ENCODE assay signal across 8 cellular contexts in genomic region chr5:83474170-83474796, GRCh38. TPM values are rescaled to one million over a fixed set of nuclear protein-coding genes. Genes with fewer than 3 reads are reported as not detected.
DNase-seq lines count a peak whose midpoint lies in the region; ATAC-seq, FAIRE-seq and TF ChIP-seq lines count a peak whose summit lies in the region.

No MANE protein-coding gene starts in this region.

- peak overlapping the region; percentile 22 for H3K4me3 ChIP-seq in DOHH2 (ENCODE audit: low read length)
- H3K4me3 ChIP-seq in Peyer's patch, result peak overlapping the region; percentile 23 to 53 (median 42)
- peak overlapping the region; percentile 54 for H3K4me3 ChIP-seq in hepatocyte

- H4K20me1 ChIP-seq in DOHH2 (ENCODE audit: control insufficient read depth, insufficient read depth, low read depth, low read length) (no peaks in the 10 kb centered on the region), hepatocyte (ENCODE audit: insufficient read depth, poor library complexity, severe bottlenecking) (no peaks in the 10 kb centered on the region)

- H3K79me2 ChIP-seq in DOHH2 (ENCODE audit: control insufficient read depth, low read length), result no peaks in the 10 kb centered on the region
- peaks cover 57% of the 10 kb centered on the region for H3K79me2 ChIP-seq in hepatocyte

- H3K36me3 ChIP-seq in DOHH2 (ENCODE audit: control insufficient read depth, low read length) (no peaks in the 10 kb centered on the region), Peyer's patch (no peaks in the 10 kb centered on the region), hepatocyte (replicated peaks; ENCODE audit: insufficient read depth, low read depth) (no peaks in the 10 kb centered on the region)

- H3K9me2 ChIP-seq in DOHH2 (replicated peaks; ENCODE audit: control insufficient read depth, low read length) (no peaks in the 10 kb centered on the region), hepatocyte (replicated peaks; ENCODE audit: insufficient read depth) (no peaks in the 10 kb centered on the region)

- H3K27me3 ChIP-seq in DOHH2 (ENCODE audit: control insufficient read depth, low read length) (peaks cover 68% of the 10 kb centered on the region), Peyer's patch (peaks cover 0 to 19% of the 10 kb centered on the region in 2 donors), hepatocyte (no peaks in the 10 kb centered on the region)

- peak overlapping the region; percentile 42 for H3K4me2 ChIP-seq in DOHH2 (ENCODE audit: low read length)
- H3K4me2 ChIP-seq in hepatocyte, result peak overlapping the region; percentile 84

- TF ChIP-seq POLR2A in Peyer's patch (IDR thresholded peaks at IDR 0.05), result no peak

- H3K9me3 ChIP-seq in DOHH2 (ENCODE audit: control insufficient read depth, insufficient read depth, low read length) (no peaks in the 10 kb centered on the region), Peyer's patch (no peaks in the 10 kb centered on the region), hepatocyte (ENCODE audit: low read depth) (no peaks in the 10 kb centered on the region)

- H3K27ac ChIP-seq in DOHH2 (ENCODE audit: low read depth, low read length) (no peak overlapping the region), Peyer's patch (peak overlapping the region; percentile 54 to 73 (median 65)), hepatocyte (peak overlapping the region; percentile 94)

- WGBS in hepatocyte (ENCODE audit: low lambda C conversion rate, missing lambda C conversion rate), result under 1% methylated on average over 45 of the region's 46 CpGs

- peaks cover 5% of the 10 kb centered on the region; the same call in 1 of the 2 replicates for H3K4me1 ChIP-seq in DOHH2 (ENCODE audit: control insufficient read depth, low read length)
- H3K4me1 ChIP-seq in Peyer's patch, result peaks cover 0 to 26% (median 4%) of the 10 kb centered on the region in 4 donors
- H3K4me1 ChIP-seq in hepatocyte (ENCODE audit: insufficient read depth), result peaks cover 23% of the 10 kb centered on the region

- peak; percentile 50 for ATAC-seq in GM21360 (IDR thresholded peaks at IDR 0.05; ENCODE audit: unreplicated experiment)

- FAIRE-seq in HTR-8/SVneo (lab: Jason Lieb, UNC), result no peak

- DNase-seq in HTR-8/SVneo (ENCODE audit: insufficient read length, low spot score), result peak; percentile 13
- peak in 2 of 3 donors; percentile 65 to 67 for DNase-seq in Peyer's patch
- peak; percentile 98 for DNase-seq in astrocyte of the hippocampus (ENCODE audit: low read depth, low spot score)
- peak; percentile 93 for DNase-seq in hepatocyte (ENCODE audit: low spot score)
- DNase-seq in posterior vena cava (ENCODE audit: low spot score), result peak; percentile 96
- no peak for DNase-seq in NCI-H2171 (lab: John Stamatoyannopoulos, UW)

- no peaks in the 10 kb centered on the region for H3F3A ChIP-seq in DOHH2 (ENCODE audit: control insufficient read depth, insufficient read depth)

- intact Hi-C loops in posterior vena cava (cut with DNase I), result loop anchor here (5.0 to 10.0 kb wide), 3 partner anchors 402 to 1119 kb away; no protein-coding TSS in a partner anchor

- peak overlapping the region; percentile 46 for H2AFZ ChIP-seq in hepatocyte

- TF ChIP-seq CTCF in DOHH2 (IDR thresholded peaks at IDR 0.05; ENCODE audit: low read depth, low read length, poor library complexity, severe bottlenecking), result no peak
- no peak for TF ChIP-seq CTCF in Peyer's patch (IDR thresholded peaks at IDR 0.05)
- TF ChIP-seq CTCF in hepatocyte (IDR thresholded peaks at IDR 0.05; ENCODE audit: poor library complexity), result no peak

RNA-seq across cellular contexts. Expression of gene VCAN, which starts 2.7 kb away (rescaled TPM):
- total RNA-seq in Peyer's patch (10 to 100 TPM; 10.5 to 40.4 (median 16.6) TPM), hepatocyte (367 and 398 TPM in 2 replicates), posterior vena cava (100 to 1,000 TPM; 453 to 516 TPM)
- polyA plus RNA-seq in hepatocyte, result 98.0 and 104 TPM in 2 replicates
